16 cellular contexts compared by ENCODE assay signal in genomic region chr2:206225435-206226232, GRCh38. TPM values are rescaled to one million over a fixed set of nuclear protein-coding genes. Genes with fewer than 3 reads are reported as not detected.
DNase-seq lines count a peak whose midpoint lies in the region; ATAC-seq and TF ChIP-seq lines count a peak whose summit lies in the region.
"Had no signal": no experiment of that assay in that cellular context is flagged by ENCODE, and none has a peak within 500 bp of the region (broad histone marks: within the 10 kb centered on the region; RNA-seq: fewer than 3 reads in every experiment).

No MANE protein-coding gene starts in this region.

- TF ChIP-seq CTCF in chondrocyte (IDR thresholded peaks at IDR 0.05) (no peak), thyroid gland (IDR thresholded peaks at IDR 0.05) (no peak)

- no peaks in the 10 kb centered on the region for H3K27me3 ChIP-seq in thyroid gland

- H3K4me3 ChIP-seq in thyroid gland (replicated peaks in 1 of 3) = no peak overlapping the region
- H3K4me3 ChIP-seq: upper lobe of right lung had no signal

- H3K4me1 Mint-ChIP-seq in chondrocyte (ENCODE audit: low read depth) = peaks cover 9% of the 10 kb centered on the region

- no peak for DNase-seq in NCI-H69 (lab: John Stamatoyannopoulos, UW)
- DNase-seq in chondrocyte (ENCODE audit: low spot score) = no peak
- DNase-seq in thyroid gland = no peak
- no peak for DNase-seq in hippocampal formation (lab: John Stamatoyannopoulos, UW)
- DNase-seq: activated T-cell treated with anti-CD3 and anti-CD28 coated beads, Interleukin-2, amount 50 U/mL, for 1 hour; C1 segment of cervical spinal cord; caudate nucleus; KG1; left colon; NCI-H510A; upper lobe of right lung had no signal

- no peak overlapping the region for H3K27ac ChIP-seq in thyroid gland
- H3K27ac ChIP-seq: parathyroid adenoma, upper lobe of right lung had no signal

- no peaks in the 10 kb centered on the region for H3K4me1 ChIP-seq in thyroid gland
- H3K4me1 ChIP-seq: parathyroid adenoma, upper lobe of right lung had no signal

- no peak overlapping the region for H3K4me3 Mint-ChIP-seq in chondrocyte (ENCODE audit: unreplicated experiment)

- no peak overlapping the region for H3K27ac Mint-ChIP-seq in chondrocyte (ENCODE audit: unreplicated experiment)

- ATAC-seq in GM18498 (IDR thresholded peaks at IDR 0.05; ENCODE audit: unreplicated experiment) (peak; percentile 97), GM19351 (IDR thresholded peaks at IDR 0.05; ENCODE audit: unreplicated experiment) (peak; percentile 95), HG02678 (IDR thresholded peaks at IDR 0.05; ENCODE audit: unreplicated experiment) (peak; percentile 92), HG03469 (IDR thresholded peaks at IDR 0.05; ENCODE audit: unreplicated experiment) (peak; percentile 92)
- ATAC-seq: left colon, upper lobe of right lung had no signal

- H3K9me3 Mint-ChIP-seq in chondrocyte (ENCODE audit: low read depth) = peaks cover 6% of the 10 kb centered on the region

- H3K36me3 ChIP-seq in thyroid gland = no peaks in the 10 kb centered on the region
- H3K36me3 ChIP-seq: upper lobe of right lung had no signal

- peaks cover 2% of the 10 kb centered on the region for H3K36me3 Mint-ChIP-seq in chondrocyte (ENCODE audit: low read depth)

- no peaks in the 10 kb centered on the region for H3K9me3 ChIP-seq in thyroid gland
- H3K9me3 ChIP-seq: upper lobe of right lung had no signal

- TF ChIP-seq POLR2A in thyroid gland (IDR thresholded peaks at IDR 0.05) = no peak

- peaks cover 2% of the 10 kb centered on the region for H3K27me3 Mint-ChIP-seq in chondrocyte (ENCODE audit: low read depth)

- 62 to 64% methylated on average over 5 of the region's 5 CpGs for WGBS in thyroid gland, 2 donors

- intact Hi-C loops in thyroid gland (cut with DNase I) = no loop called here

RNA-seq across cellular contexts. Expression of gene ZDBF2, which starts 48.8 kb away (rescaled TPM):
- 24.8 to 28.9 TPM (median 26.3 TPM) in 3 replicates for total RNA-seq in chondrocyte
- 10 to 100 TPM; 11.0 to 20.9 (median 14.6) TPM for total RNA-seq in thyroid gland
